ENCODE assay signal across 17 cellular contexts in the genomic region with DNA sequence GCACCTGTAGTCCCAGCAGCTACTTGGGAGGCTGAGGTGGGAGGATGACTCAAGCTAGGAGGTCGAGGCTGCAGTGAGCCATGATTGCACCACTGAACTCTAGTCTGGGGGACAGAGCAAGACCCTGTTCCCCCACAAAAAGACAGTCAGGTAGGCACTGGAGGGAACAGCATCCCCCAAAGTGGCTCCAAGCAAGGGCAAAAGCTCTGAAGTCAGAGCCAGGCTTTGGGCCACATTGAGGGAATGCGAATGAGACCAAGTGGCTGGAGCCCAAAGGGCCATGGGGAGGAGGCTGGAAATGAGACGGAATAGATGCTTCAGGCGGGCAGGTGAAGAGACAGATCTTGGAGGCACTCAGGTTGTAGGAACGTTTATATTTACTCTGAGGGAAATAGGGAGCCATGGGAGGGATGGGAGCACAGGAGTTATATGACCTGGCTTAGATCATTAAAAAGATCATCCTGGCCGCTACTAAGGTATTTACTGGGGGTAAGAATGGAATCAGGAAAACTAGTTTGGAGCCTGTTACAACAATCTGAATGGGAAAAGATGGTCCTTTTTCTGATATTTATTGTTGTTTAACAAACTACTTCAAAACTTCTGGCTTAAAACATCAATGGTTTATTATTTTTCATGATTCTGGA.
A peak's percentile ranks its signal among the peaks of the same experiment; 100 is the strongest.
DNase-seq lines count a peak whose midpoint lies in the region; ATAC-seq, FAIRE-seq and TF ChIP-seq lines count a peak whose summit lies in the region.
"Had no signal": no experiment of that assay in that cellular context is flagged by ENCODE, and none has a peak within 500 bp of the region (broad histone marks: within the 10 kb centered on the region; RNA-seq: fewer than 3 reads in every experiment).

No MANE protein-coding gene starts in this region.

- H3K27me3 ChIP-seq in RWPE2 (ENCODE audit: insufficient read depth, poor library complexity, severe bottlenecking) (no peaks in the 10 kb centered on the region), H1 (replicated peaks in 1 of 4; ENCODE audit: control insufficient read depth in 3 of 4, extremely low read depth in 1 of 4, insufficient read depth in 3 of 4, low read length in 3 of 4) (no peaks in the 10 kb centered on the region)

- FAIRE-seq in H1 (lab: Jason Lieb, UNC), result no peak
- FAIRE-seq: G401.6, GM12892 had no signal

- no peak overlapping the region for H2BK20ac ChIP-seq in H1 (ENCODE audit: low read length)

- TF ChIP-seq POLR2A in H1 (IDR thresholded peaks at IDR 0.05; ENCODE audit: control extremely low read depth in 1 of 2, low read depth in 2 of 2, low read length in 2 of 2), result no peak

- H3K79me2 ChIP-seq in H1 (ENCODE audit: control insufficient read depth in 1 of 2, insufficient read depth in 2 of 2, low read length in 2 of 2), result no peaks in the 10 kb centered on the region

- no peak for ATAC-seq in activated CD8-positive, alpha-beta memory T cell treated with anti-CD3 and anti-CD28 coated beads, Interleukin-2, amount 10 ng/mL, durations not matched to agents 7 days and 5 days
- no peak for ATAC-seq in RWPE2 (ENCODE audit: low read depth)

- no peak overlapping the region for H4K5ac ChIP-seq in H1 (ENCODE audit: insufficient read length, low read depth, low read length)

- 0 out of 2 replicates have a peak overlapping the region, but pooled peaks have one; percentile 79 for H4K8ac ChIP-seq in H1 (ENCODE audit: extremely low read depth, insufficient read depth, low read length)

- no peak overlapping the region for H2BK15ac ChIP-seq in H1 (ENCODE audit: low read length)

- no peak overlapping the region for H2AK5ac ChIP-seq in H1 (ENCODE audit: low read depth, low read length)

- no peak overlapping the region for H3K56ac ChIP-seq in H1 (replicated peaks; ENCODE audit: insufficient read length, low read depth, low read length)

- peaks cover 4% of the 10 kb centered on the region for H3K36me3 Mint-ChIP-seq in activated CD8-positive, alpha-beta memory T cell treated with anti-CD3 and anti-CD28 coated beads, Interleukin-2, amount 10 ng/mL, durations not matched to agents 7 days and 5 days
- H3K36me3 Mint-ChIP-seq: IgD-negative memory B cell had no signal

- no peaks in the 10 kb centered on the region for H3K27me3 Mint-ChIP-seq in activated CD8-positive, alpha-beta memory T cell treated with anti-CD3 and anti-CD28 coated beads, Interleukin-2, amount 10 ng/mL, durations not matched to agents 7 days and 5 days
- H3K27me3 Mint-ChIP-seq: B cell; CD4-positive, alpha-beta T cell; IgD-negative memory B cell had no signal

- TF ChIP-seq EP300 in H1 (IDR thresholded peaks at IDR 0.05; ENCODE audit: borderline replicate concordance in 1 of 2, low read depth in 2 of 2, low read length in 2 of 2), result no peak

- H2BK120ac ChIP-seq in H1 (replicated peaks; ENCODE audit: low read depth, low read length), result no peak overlapping the region

- H4K20me1 ChIP-seq in H1 (replicated peaks in 1 of 2; ENCODE audit: control insufficient read depth in 1 of 2, insufficient read depth in 2 of 2, low read length in 2 of 2), result no peaks in the 10 kb centered on the region

- H3K4me3 Mint-ChIP-seq in activated CD8-positive, alpha-beta memory T cell treated with anti-CD3 and anti-CD28 coated beads, Interleukin-2, amount 10 ng/mL, durations not matched to agents 7 days and 5 days, result no peak overlapping the region
- H3K4me3 Mint-ChIP-seq: B cell; CD4-positive, alpha-beta T cell; IgD-negative memory B cell had no signal

- no peak for TF ChIP-seq CTCF in RWPE2 (IDR thresholded peaks at IDR 0.05; ENCODE audit: poor library complexity, severe bottlenecking)
- TF ChIP-seq CTCF in H1 (IDR thresholded peaks at IDR 0.05; ENCODE audit: control extremely low read depth in 1 of 3, insufficient read depth in 1 of 3, low read depth in 1 of 3, low read length in 3 of 3), result no peak
- TF ChIP-seq CTCF in GM13976 (IDR thresholded peaks at IDR 0.05; ENCODE audit: borderline replicate concordance, control extremely low read depth, extremely low read depth, insufficient read depth, missing control alignments), result no peak

- H2BK5ac ChIP-seq in H1 (ENCODE audit: low read depth, low read length), result no peak overlapping the region

- H3K4me1 ChIP-seq in RWPE2 (ENCODE audit: insufficient read depth, poor library complexity, severe bottlenecking), result peaks cover 15% of the 10 kb centered on the region
- H3K4me1 ChIP-seq in H1 (replicated peaks in 1 of 4; ENCODE audit: control insufficient read depth in 3 of 4, insufficient read depth in 4 of 4, low read length in 3 of 4), result peaks cover 0 to 5% (median 1%) of the 10 kb centered on the region in 4 experiments; a peak in 2 of 7 replicates

- H3K79me1 ChIP-seq in H1 (ENCODE audit: low read depth, low read length), result no peaks in the 10 kb centered on the region

- H3K9me3 Mint-ChIP-seq in activated CD8-positive, alpha-beta memory T cell treated with anti-CD3 and anti-CD28 coated beads, Interleukin-2, amount 10 ng/mL, durations not matched to agents 7 days and 5 days (ENCODE audit: low read depth), result no peaks in the 10 kb centered on the region

- no peak overlapping the region for H3K9ac ChIP-seq in H1 (replicated peaks in 1 of 4; ENCODE audit: extremely low read depth in 1 of 4, low read depth in 3 of 4, low read length in 3 of 4)
- H3K9ac ChIP-seq: GM23248 had no signal

- H2BK12ac ChIP-seq in H1 (ENCODE audit: low read depth, low read length), result no peak overlapping the region

- H3K36me3 ChIP-seq in RWPE2 (ENCODE audit: low read depth) (no peaks in the 10 kb centered on the region), H1 (ENCODE audit: control insufficient read depth in 2 of 4, insufficient read depth in 4 of 4, low read length in 3 of 4) (no peaks in the 10 kb centered on the region)

- CTCF ChIA-PET in activated CD8-positive, alpha-beta memory T cell treated with anti-CD3 and anti-CD28 coated beads, Interleukin-2, amount 10 ng/mL, durations not matched to agents 7 days and 5 days (lab: Charles Lee), result interaction anchor here (1.0 kb wide), 1 partner anchor 49 kb away, joined by 3 read pairs; no protein-coding TSS in a partner anchor
- CTCF ChIA-PET in H1 (lab: Charles Lee; ENCODE audit: partially characterized antibody), result no interaction called here

- in situ Hi-C loops in GM13976 (cut with MboI; ENCODE audit: low sequenced_read_pairs, unreplicated experiment), result no loop called here

- H3K9me3 ChIP-seq in RWPE2 (ENCODE audit: severe bottlenecking) (peaks cover 3% of the 10 kb centered on the region), H1 (ENCODE audit: insufficient read depth in 2 of 2, low read depth in 1 of 2, low read length in 1 of 2) (no peaks in the 10 kb centered on the region)

- TF ChIP-seq RAD21 in H1 (IDR thresholded peaks at IDR 0.05 in 1 of 2, conservative IDR thresholded peaks at IDR 0.05 in 1 of 2; ENCODE audit: low read depth in 2 of 2, low read length in 2 of 2), result no peak

- no peak overlapping the region for H3K27ac Mint-ChIP-seq in activated CD8-positive, alpha-beta memory T cell treated with anti-CD3 and anti-CD28 coated beads, Interleukin-2, amount 10 ng/mL, durations not matched to agents 7 days and 5 days
- H3K27ac Mint-ChIP-seq: B cell; CD4-positive, alpha-beta T cell had no signal

- WGBS in H1 (ENCODE audit: extremely low coverage in 1 of 2, insufficient coverage in 1 of 2, insufficient read length in 1 of 2, insufficient replicate concordance in 2 of 2, low coverage in 1 of 2, low lambda C conversion rate in 2 of 2, missing lambda C conversion rate in 1 of 2), 2 experiments, result 88% methylated on average over 6 of the region's 6 CpGs; no CpG with 5 or more reads in 1 of the 2 experiments

- H3K23ac ChIP-seq in H1 (ENCODE audit: insufficient read length), result no peak overlapping the region

- H3K23me2 ChIP-seq in H1 (ENCODE audit: low read depth, low read length), result no peaks in the 10 kb centered on the region

- no peak overlapping the region for H4K91ac ChIP-seq in H1 (replicated peaks; ENCODE audit: insufficient read length, low read length)

- no peak overlapping the region for H3K4me2 ChIP-seq in H1 (ENCODE audit: insufficient read depth in 1 of 2, low read depth in 2 of 2, low read length in 2 of 2)

- H3K4me3 ChIP-seq in RWPE2 (ENCODE audit: severe bottlenecking) (no peak overlapping the region), H1 (ENCODE audit: extremely low read depth in 1 of 4, insufficient read depth in 2 of 4, low read depth in 3 of 4, low read length in 4 of 4) (no peak overlapping the region)
- H3K4me3 ChIP-seq: GM23248 had no signal

- peaks cover 14% of the 10 kb centered on the region for H3K4me1 Mint-ChIP-seq in activated CD8-positive, alpha-beta memory T cell treated with anti-CD3 and anti-CD28 coated beads, Interleukin-2, amount 10 ng/mL, durations not matched to agents 7 days and 5 days

- POLR2A ChIA-PET in H1 (lab: Charles Lee; ENCODE audit: partially characterized antibody), result no interaction called here

- no peak overlapping the region for H2AFZ ChIP-seq in H1 (ENCODE audit: low read length)
- H2AFZ ChIP-seq: GM23248 had no signal

- H3K4ac ChIP-seq in H1 (replicated peaks; ENCODE audit: insufficient read length, low read depth, low read length), result no peak overlapping the region

- no peak overlapping the region for H3K14ac ChIP-seq in H1 (ENCODE audit: insufficient read length)

- peak; percentile 32 for DNase-seq in activated CD8-positive, alpha-beta memory T cell treated with anti-CD3 and anti-CD28 coated beads, Interleukin-2, amount 10 ng/mL, durations not matched to agents 7 days and 5 days
- no peak for DNase-seq in activated CD8-positive, alpha-beta memory T cell treated with anti-CD3 and anti-CD28 coated beads, Interleukin-2, amount 50 U/mL, for 48 hours
- DNase-seq in RWPE2 (ENCODE audit: low spot score) (peak; percentile 64), H1 (ENCODE audit: low read depth in 1 of 2, low spot score in 2 of 2) (no peak), mucosa of gallbladder (ENCODE audit: low spot score) (no peak), LoVo (ENCODE audit: low spot score) (no peak), GM13976 (ENCODE audit: low spot score) (no peak)
- DNase-seq: C1 segment of cervical spinal cord; Calu3; CD4-positive, alpha-beta T cell; DMS 273 treated with DMSO at 0.1 percent for 48 hours; GM23248; H7 had no signal

- H3K18ac ChIP-seq in H1 (ENCODE audit: extremely low read depth, low read length), result no peak overlapping the region

- no peak overlapping the region for H3K27ac ChIP-seq in RWPE2 (ENCODE audit: poor library complexity, severe bottlenecking)
- H3K27ac ChIP-seq in H1 (ENCODE audit: low read depth, low read length), result no peak overlapping the region
- H3K27ac ChIP-seq: GM23248 had no signal

Comparison
In these comparisons a context has a peak if more than half of its experiments do, and no peak if none do; other contexts are left out.
1. DNase-seq: peak in activated CD8-positive, alpha-beta memory T cell treated with anti-CD3 and anti-CD28 coated beads, Interleukin-2, amount 10 ng/mL, durations not matched to agents 7 days and 5 days (single experiment) and RWPE2 (single experiment); none in activated CD8-positive, alpha-beta memory T cell treated with anti-CD3 and anti-CD28 coated beads, Interleukin-2, amount 50 U/mL, for 48 hours (single experiment), H1 (0 of 2), mucosa of gallbladder (single experiment), LoVo (single experiment) and GM13976 (single experiment).